In the genomic region with DNA sequence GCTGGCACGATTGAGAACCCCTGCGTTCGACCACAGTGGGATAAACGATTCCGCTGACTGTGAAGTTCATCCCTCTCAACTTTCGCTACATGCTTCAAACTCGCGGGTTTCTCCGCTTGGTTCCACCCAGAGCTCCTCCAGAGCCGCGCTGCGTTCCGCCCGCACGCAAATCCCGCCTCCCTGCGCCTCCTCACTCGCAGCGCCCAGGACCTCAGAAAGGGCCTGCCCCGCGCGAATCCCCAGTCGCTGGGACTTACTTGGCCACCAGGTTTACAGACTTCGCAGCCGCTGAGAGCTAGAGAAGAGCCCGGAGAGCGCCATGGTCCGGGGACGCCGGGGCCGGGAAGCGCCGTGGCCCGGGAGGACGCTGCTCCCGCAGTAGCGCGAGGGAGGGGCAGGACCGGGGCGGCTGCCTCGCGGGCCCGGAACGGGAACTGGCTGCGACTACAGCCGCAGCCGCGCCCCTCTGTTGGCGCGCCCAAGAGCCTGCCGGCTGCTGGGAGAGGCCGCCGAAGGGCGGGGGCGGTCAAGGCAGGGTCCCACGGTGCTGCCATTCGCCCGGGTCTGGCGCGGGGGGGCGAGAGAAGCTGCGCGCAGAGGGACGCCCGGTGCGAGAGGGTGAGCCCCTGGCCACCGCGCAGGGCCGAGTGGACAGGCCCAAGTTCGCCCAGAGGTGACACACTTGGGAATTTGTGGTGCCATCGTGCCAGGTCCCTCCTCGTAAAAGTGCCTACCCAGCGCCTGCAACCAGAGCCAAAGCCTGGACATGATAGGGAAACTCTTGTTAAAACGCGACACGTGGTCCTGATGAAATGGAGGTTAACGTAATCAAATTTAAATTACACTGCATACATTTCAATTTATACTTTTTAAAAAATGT, we compare ENCODE assay signal across 8 cellular contexts. TPM values are rescaled to one million over a fixed set of nuclear protein-coding genes. Genes with fewer than 3 reads are reported as not detected.
A peak's percentile ranks its signal among the peaks of the same experiment; 100 is the strongest.
DNase-seq lines count a peak whose midpoint lies in the region; ATAC-seq, FAIRE-seq and TF ChIP-seq lines count a peak whose summit lies in the region.

A gene with protein sequence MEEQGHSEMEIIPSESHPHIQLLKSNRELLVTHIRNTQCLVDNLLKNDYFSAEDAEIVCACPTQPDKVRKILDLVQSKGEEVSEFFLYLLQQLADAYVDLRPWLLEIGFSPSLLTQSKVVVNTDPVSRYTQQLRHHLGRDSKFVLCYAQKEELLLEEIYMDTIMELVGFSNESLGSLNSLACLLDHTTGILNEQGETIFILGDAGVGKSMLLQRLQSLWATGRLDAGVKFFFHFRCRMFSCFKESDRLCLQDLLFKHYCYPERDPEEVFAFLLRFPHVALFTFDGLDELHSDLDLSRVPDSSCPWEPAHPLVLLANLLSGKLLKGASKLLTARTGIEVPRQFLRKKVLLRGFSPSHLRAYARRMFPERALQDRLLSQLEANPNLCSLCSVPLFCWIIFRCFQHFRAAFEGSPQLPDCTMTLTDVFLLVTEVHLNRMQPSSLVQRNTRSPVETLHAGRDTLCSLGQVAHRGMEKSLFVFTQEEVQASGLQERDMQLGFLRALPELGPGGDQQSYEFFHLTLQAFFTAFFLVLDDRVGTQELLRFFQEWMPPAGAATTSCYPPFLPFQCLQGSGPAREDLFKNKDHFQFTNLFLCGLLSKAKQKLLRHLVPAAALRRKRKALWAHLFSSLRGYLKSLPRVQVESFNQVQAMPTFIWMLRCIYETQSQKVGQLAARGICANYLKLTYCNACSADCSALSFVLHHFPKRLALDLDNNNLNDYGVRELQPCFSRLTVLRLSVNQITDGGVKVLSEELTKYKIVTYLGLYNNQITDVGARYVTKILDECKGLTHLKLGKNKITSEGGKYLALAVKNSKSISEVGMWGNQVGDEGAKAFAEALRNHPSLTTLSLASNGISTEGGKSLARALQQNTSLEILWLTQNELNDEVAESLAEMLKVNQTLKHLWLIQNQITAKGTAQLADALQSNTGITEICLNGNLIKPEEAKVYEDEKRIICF (minus strand): TSS at position 436 of the 880 bp plus-strand sequence. CDS start 21,863 bp downstream, outside the sequence.

- H3K9me1 ChIP-seq in endothelial cell of umbilical vein (replicated peaks; ENCODE audit: control insufficient read depth, extremely low read depth, insufficient read depth, low read length) = no peaks in the 10 kb centered on the region

- H3K4me3 ChIP-seq in NT2/D1 (ENCODE audit: insufficient read length, low read depth) (peak within 1 kb of the TSS; percentile 61), endothelial cell of umbilical vein (replicated peaks in 1 of 3; ENCODE audit: insufficient read depth in 1 of 3, low read depth in 1 of 3, low read length in 3 of 3) (peak within 1 kb of the TSS; percentile 60 to 92 (median 79))

- no peaks in the 10 kb centered on the region for H3K9me3 ChIP-seq in CD4-positive, alpha-beta T cell (ENCODE audit: control insufficient read depth, low read length)
- peaks cover 17% of the 10 kb centered on the region; the same call in 1 of the 2 replicates for H3K9me3 ChIP-seq in NT2/D1 (ENCODE audit: insufficient read depth, low read length)
- H3K9me3 ChIP-seq in endothelial cell of umbilical vein (replicated peaks; ENCODE audit: control insufficient read depth, insufficient read depth, low read length) = no peaks in the 10 kb centered on the region

- no peak for TF ChIP-seq POLR2A in endothelial cell of umbilical vein (IDR thresholded peaks at IDR 0.05; ENCODE audit: low read depth, low read length)

- H4K20me1 ChIP-seq in endothelial cell of umbilical vein (replicated peaks; ENCODE audit: control insufficient read depth, extremely low read depth, insufficient read depth, low read length) = no peaks in the 10 kb centered on the region

- BruUV-seq in endothelial cell of umbilical vein (replicated peaks; lab: Mats Ljungman, UMichigan) = TSS peak; percentile 80

- H3K36me3 Mint-ChIP-seq in CD4-positive, alpha-beta T cell (ENCODE audit: low read depth) = peaks cover 5% of the 10 kb centered on the region

- H3K27ac Mint-ChIP-seq in CD4-positive, alpha-beta T cell = no peak within 1 kb of the TSS

- peak within 1 kb of the TSS; percentile 87 for H3K9ac ChIP-seq in NT2/D1 (ENCODE audit: insufficient read length, low read depth)
- peak within 1 kb of the TSS; percentile 100 for H3K9ac ChIP-seq in endothelial cell of umbilical vein (replicated peaks; ENCODE audit: extremely low read depth, insufficient read depth, low read length)

- peaks cover 38% of the 10 kb centered on the region for H3K79me2 ChIP-seq in endothelial cell of umbilical vein (ENCODE audit: control insufficient read depth, insufficient read depth, low read length)

- no peak within 1 kb of the TSS for H3K4me3 Mint-ChIP-seq in CD4-positive, alpha-beta T cell

- peak within 1 kb of the TSS; percentile 65 for H3K27ac ChIP-seq in CD4-positive, alpha-beta T cell (ENCODE audit: low read depth, low read length)
- H3K27ac ChIP-seq in endothelial cell of umbilical vein (ENCODE audit: insufficient read depth, low read depth, low read length) = peak within 1 kb of the TSS; percentile 99

- H3K9me3 Mint-ChIP-seq in CD4-positive, alpha-beta T cell = no peaks in the 10 kb centered on the region

- no peaks in the 10 kb centered on the region for H3K27me3 Mint-ChIP-seq in CD4-positive, alpha-beta T cell

- POLR2A ChIA-PET in CD4-positive, alpha-beta T cell (lab: Charles Lee) = interaction anchor here (0.6 to 2.5 kb wide), 17 partner anchors 13 to 452 kb away, joined by 3 to 19 read pairs (median 5); partner anchors contain the start of genes FKBP14, GARS1, GGCT and MTURN
- POLR2A ChIA-PET in endothelial cell of umbilical vein (lab: Charles Lee) = interaction anchor here (0.9 to 2.6 kb wide), 2 partner anchors 9 to 113 kb away, joined by 3 to 36 read pairs; no protein-coding TSS in a partner anchor

- H3K4me1 Mint-ChIP-seq in CD4-positive, alpha-beta T cell (ENCODE audit: low read depth) = peaks cover 49% of the 10 kb centered on the region

- no peak for TF ChIP-seq CTCF in CD4-positive, alpha-beta T cell (IDR thresholded peaks at IDR 0.05)
- no peak for TF ChIP-seq CTCF in endothelial cell of umbilical vein (IDR thresholded peaks at IDR 0.05; ENCODE audit: extremely low read depth in 1 of 2, insufficient read depth in 1 of 2, low read depth in 1 of 2, low read length in 2 of 2)

- no peaks in the 10 kb centered on the region for H3K27me3 ChIP-seq in CD4-positive, alpha-beta T cell (ENCODE audit: control insufficient read depth, insufficient read depth, low read length)
- H3K27me3 ChIP-seq in NT2/D1 (ENCODE audit: insufficient read depth, insufficient read length) (no peaks in the 10 kb centered on the region), endothelial cell of umbilical vein (ENCODE audit: control insufficient read depth in 2 of 2, insufficient read depth in 2 of 2, low read length in 2 of 2) (no peaks in the 10 kb centered on the region)

- peak within 1 kb of the TSS; percentile 64 for H2AFZ ChIP-seq in endothelial cell of umbilical vein (ENCODE audit: low read depth, low read length)

- H3K36me3 ChIP-seq in NT2/D1 (ENCODE audit: insufficient read depth, insufficient read length, low read length) (peaks cover 25% of the 10 kb centered on the region), endothelial cell of umbilical vein (ENCODE audit: control insufficient read depth in 2 of 2, extremely low read depth in 1 of 2, insufficient read depth in 2 of 2, low read length in 2 of 2) (no peaks in the 10 kb centered on the region)

- dilution Hi-C loops in endothelial cell of umbilical vein (cut with MboI; ENCODE audit: extremely low pct_ligation_motif_present, low sequenced_read_pairs) = no loop called here

- H3K4me1 ChIP-seq in NT2/D1 (ENCODE audit: insufficient read depth, insufficient read length) (no peaks in the 10 kb centered on the region), endothelial cell of umbilical vein (ENCODE audit: control insufficient read depth, extremely low read depth, insufficient read depth, low read length) (peaks cover 38% of the 10 kb centered on the region)

- peak; percentile 38 to 70 (median 53) for DNase-seq in CD4-positive, alpha-beta T cell
- DNase-seq in NT2/D1 (ENCODE audit: low read depth, low spot score) (peak; percentile 44), endothelial cell of umbilical vein (ENCODE audit: low read depth, low spot score) (peak; percentile 81), midbrain (lab: John Stamatoyannopoulos, UW) (peak; percentile 57)
- DNase-seq in activated CD8-positive, alpha-beta memory T cell treated with anti-CD3 and anti-CD28 coated beads, Interleukin-2, amount 50 U/mL, for 48 hours = peak; percentile 85
- DNase-seq in stimulated activated CD8-positive, alpha-beta memory T cell treated with anti-CD3 and anti-CD28 coated beads, Interleukin-2, amount 100 ng/mL, for 1 hour (ENCODE audit: low read depth in 2 of 2) = peak; percentile 30 to 32

- CTCF ChIA-PET in CD4-positive, alpha-beta T cell (lab: Charles Lee) = interaction anchor here (0.6 to 1.4 kb wide), 4 partner anchors 24 to 1567 kb away, joined by 3 to 6 read pairs (median 3); no protein-coding TSS in a partner anchor
- CTCF ChIA-PET in endothelial cell of umbilical vein (lab: Charles Lee) = interaction anchor here (0.8 to 2.3 kb wide), 15 partner anchors 9 to 203 kb away, joined by 3 to 22 read pairs (median 4); no protein-coding TSS in a partner anchor

- FAIRE-seq in endothelial cell of umbilical vein (lab: Jason Lieb, UNC) = peak; percentile 66

- ATAC-seq in CD4-positive, alpha-beta T cell (ENCODE audit: poor library complexity) = peak; percentile 87
- peak; percentile 89 for ATAC-seq in GM19372 (IDR thresholded peaks at IDR 0.05; ENCODE audit: low read depth, unreplicated experiment)
- ATAC-seq in HG03521 (IDR thresholded peaks at IDR 0.05; ENCODE audit: unreplicated experiment) = peak; percentile 86

- H3K4me2 ChIP-seq in endothelial cell of umbilical vein (ENCODE audit: insufficient read depth, low read length) = peak within 1 kb of the TSS; percentile 94

- intact Hi-C loops in CD4-positive, alpha-beta T cell (cut with DNase I, micrococcal nuclease) = loop anchor here in 1 of 2 experiments (2.0 to 10.0 kb wide), 2 partner anchors 26 to 194 kb away; partner anchors contain the start of genes GGCT and ZNRF2
- intact Hi-C loops in endothelial cell of umbilical vein (cut with micrococcal nuclease) = loop anchor here (1.0 to 2.0 kb wide), 3 partner anchors 9 to 70 kb away; partner anchors contain the start of gene GGCT

TF ChIP-seq in endothelial cell of umbilical vein, 7 proteins besides CTCF, POLR2A, EP300 and RAD21 (continues in another document):
- TF ChIP-seq POLR2AphosphoS5 (IDR thresholded peaks at IDR 0.05; ENCODE audit: insufficient read depth, low read depth, low read length) = peak; percentile 80

RNA-seq across cellular contexts. Expression of the gene that starts here (rescaled TPM):
- total RNA-seq in CD4-positive, alpha-beta T cell = 10 to 100 TPM; 11.6 to 12.6 TPM
- total RNA-seq in endothelial cell of umbilical vein = 39.2 and 39.7 TPM in 2 replicates
- 22.1 and 23.2 TPM in 2 replicates for polyA plus RNA-seq in endothelial cell of umbilical vein
- polyA plus RNA-seq in endothelial cell of umbilical vein (2011; cell fraction: cytosol; rRNA removed) = 14.3 and 16.9 TPM in 2 replicates
- polyA plus RNA-seq in endothelial cell of umbilical vein (2011; cell fraction: nucleus; rRNA removed) = 86.8 and 90.9 TPM in 2 replicates
- 13.3 and 14.4 TPM in 2 replicates for polyA plus RNA-seq in endothelial cell of umbilical vein (2012)
- 47.1 and 47.2 TPM in 2 replicates for polyA minus RNA-seq in endothelial cell of umbilical vein
- polyA minus RNA-seq in endothelial cell of umbilical vein (2011; cell fraction: cytosol; rRNA and poly(A)+ RNA removed) = 4.5 TPM
- polyA minus RNA-seq in endothelial cell of umbilical vein (2011; cell fraction: nucleus; rRNA and poly(A)+ RNA removed) = 73.2 and 79.1 TPM in 2 replicates

Comparison
In these comparisons a context has a peak if more than half of its experiments do, and no peak if none do; other contexts are left out.
1. Peak in every context shown above with its lines: DNase-seq, ATAC-seq, H3K4me3 ChIP-seq and H3K27ac ChIP-seq.
2. DNase-seq: peak in every context shown above with its lines; median percentile 85 in activated CD8-positive, alpha-beta memory T cell treated with anti-CD3 and anti-CD28 coated beads, Interleukin-2, amount 50 U/mL, for 48 hours; 81 in endothelial cell of umbilical vein; 57 in midbrain; 53 in CD4-positive, alpha-beta T cell; 44 in NT2/D1; 31 in stimulated activated CD8-positive, alpha-beta memory T cell treated with anti-CD3 and anti-CD28 coated beads, Interleukin-2, amount 100 ng/mL, for 1 hour.